14 cellular contexts compared by ENCODE assay signal in the genomic region with DNA sequence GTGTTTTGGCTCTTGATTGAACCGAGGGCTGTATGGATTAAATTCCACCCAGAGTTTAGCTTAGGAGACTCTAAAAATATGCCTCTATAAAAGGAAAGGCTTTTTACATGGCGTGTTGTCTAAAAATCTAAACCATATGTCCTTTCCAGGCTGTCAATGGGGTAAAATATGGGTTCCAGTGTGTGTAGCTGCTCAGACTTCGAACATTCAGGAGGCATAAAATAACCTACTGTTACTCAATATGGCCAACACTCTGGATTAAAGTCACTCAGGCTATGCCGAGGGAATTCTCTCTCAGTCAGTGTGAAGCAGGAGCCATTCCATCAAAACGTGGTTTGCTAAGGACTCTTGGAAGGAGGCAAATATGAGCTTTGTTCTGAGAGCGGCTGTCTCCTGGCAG.
"Had no signal": no experiment of that assay in that cellular context is flagged by ENCODE, and none has a peak within 500 bp of the region (broad histone marks: within the 10 kb centered on the region; RNA-seq: fewer than 3 reads in every experiment).

No MANE protein-coding gene starts in this region.

- H3K9me3 ChIP-seq: ascending aorta, esophagus muscularis mucosa, pancreas, stomach, thoracic aorta had no signal

- ATAC-seq: activated T-cell treated with anti-CD3 and anti-CD28 coated beads, Interleukin-2, amount 50 U/mL, for 72 hours; pancreas had no signal

- H3K27ac ChIP-seq: ascending aorta, esophagus muscularis mucosa, pancreas, stomach, thoracic aorta had no signal

- H3K4me3 Mint-ChIP-seq: activated naive CD8-positive, alpha-beta T cell treated with anti-CD3 and anti-CD28 coated beads, Interleukin-2, amount 10 ng/mL, durations not matched to agents 7 days and 5 days; activated T-cell treated with anti-CD3 and anti-CD28 coated beads, Interleukin-2, amount 50 U/mL, for 72 hours; neural crest cell had no signal

- H3K4me1 ChIP-seq: ascending aorta, pancreas had no signal

- DNase-seq: activated CD4-positive, alpha-beta T cell treated with anti-CD3 and anti-CD28 coated beads for 1 hour; activated CD4-positive, alpha-beta T cell treated with anti-CD3 and anti-CD28 coated beads, Interleukin-2, amount 50 U/mL, for 48 hours; activated naive CD8-positive, alpha-beta T cell treated with anti-CD3 and anti-CD28 coated beads, Interleukin-2, amount 10 ng/mL, durations not matched to agents 7 days and 5 days; activated T-cell treated with anti-CD3 and anti-CD28 coated beads, Interleukin-2, amount 50 U/mL, for 72 hours; hippocampal formation; kidney glomerular epithelial cell; pancreas; stimulated activated CD4-positive, alpha-beta T cell treated with anti-CD3 and anti-CD28 coated beads, Interleukin-4, amount 100 ng/mL, for 4 hours; stomach; T1000 had no signal

- H3K27ac Mint-ChIP-seq: activated naive CD8-positive, alpha-beta T cell treated with anti-CD3 and anti-CD28 coated beads, Interleukin-2, amount 10 ng/mL, durations not matched to agents 7 days and 5 days; activated T-cell treated with anti-CD3 and anti-CD28 coated beads, Interleukin-2, amount 50 U/mL, for 72 hours had no signal

- H3K27me3 ChIP-seq: ascending aorta, pancreas, stomach had no signal

- FAIRE-seq: pancreas had no signal

- H3K36me3 ChIP-seq: ascending aorta, esophagus muscularis mucosa, pancreas, stomach, thoracic aorta had no signal

- H3K4me3 ChIP-seq: ascending aorta, esophagus muscularis mucosa, pancreas, stomach, thoracic aorta had no signal

- H3K9me3 Mint-ChIP-seq: activated naive CD8-positive, alpha-beta T cell treated with anti-CD3 and anti-CD28 coated beads, Interleukin-2, amount 10 ng/mL, durations not matched to agents 7 days and 5 days; activated T-cell treated with anti-CD3 and anti-CD28 coated beads, Interleukin-2, amount 50 U/mL, for 72 hours; neural crest cell had no signal
